Comparison of ENCODE assay signal across 18 cellular contexts in genomic region chr4:78154972-78155371, GRCh38.
DNase-seq lines count a peak whose midpoint lies in the region; ATAC-seq and TF ChIP-seq lines count a peak whose summit lies in the region.
"Had no signal": no experiment of that assay in that cellular context is flagged by ENCODE, and none has a peak within 500 bp of the region (broad histone marks: within the 10 kb centered on the region; RNA-seq: fewer than 3 reads in every experiment).

No MANE protein-coding gene starts in this region.

- H3K9me2 ChIP-seq in SK-N-SH: no peaks in the 10 kb centered on the region

- no peaks in the 10 kb centered on the region for H3K36me3 ChIP-seq in SK-N-SH (replicated peaks in 1 of 2; ENCODE audit: control insufficient read depth in 1 of 2, insufficient read depth in 2 of 2, low read length in 1 of 2)
- no peaks in the 10 kb centered on the region for H3K36me3 ChIP-seq in CD8-positive, alpha-beta T cell (ENCODE audit: insufficient read depth, low read length)
- H3K36me3 ChIP-seq: BLaER1 had no signal

- H3K79me2 ChIP-seq in SK-N-SH (ENCODE audit: insufficient read depth): no peaks in the 10 kb centered on the region

- no peaks in the 10 kb centered on the region for H4K20me1 ChIP-seq in SK-N-SH (ENCODE audit: insufficient read depth)
- H4K20me1 ChIP-seq: BLaER1 had no signal

- H3K9me3 Mint-ChIP-seq in nephron: peaks cover 2% of the 10 kb centered on the region
- no peaks in the 10 kb centered on the region for H3K9me3 Mint-ChIP-seq in CD8-positive, alpha-beta T cell

- CTCF ChIA-PET in SK-N-SH (lab: Yijun Ruan, JAX): interaction anchor here (0.6 to 1.5 kb wide), 3 partner anchors 11 to 96 kb away, joined by 3 read pairs; no protein-coding TSS in a partner anchor
- CTCF ChIA-PET in CD8-positive, alpha-beta T cell (lab: Charles Lee): no interaction called here

- no peak for TF ChIP-seq RAD21 in SK-N-SH (IDR thresholded peaks at IDR 0.05; ENCODE audit: low read length)
- no peak for TF ChIP-seq RAD21 in Ishikawa (IDR thresholded peaks at IDR 0.05; ENCODE audit: low read depth)

- H3K9ac ChIP-seq in SK-N-SH: no peak overlapping the region
- H3K9ac ChIP-seq: BLaER1, GM23248 had no signal

- POLR2A ChIA-PET in SK-N-SH (lab: Yijun Ruan, JAX): interaction anchor here (0.6 kb wide), 1 partner anchor 287 kb away, joined by 3 read pairs; no protein-coding TSS in a partner anchor
- POLR2A ChIA-PET in CD8-positive, alpha-beta T cell (lab: Charles Lee): no interaction called here

- H3K27me3 ChIP-seq in SK-N-SH (ENCODE audit: insufficient read depth): no peaks in the 10 kb centered on the region
- no peaks in the 10 kb centered on the region for H3K27me3 ChIP-seq in CD8-positive, alpha-beta T cell (ENCODE audit: insufficient read depth, low read length)
- H3K27me3 ChIP-seq: BLaER1 had no signal

- intact Hi-C loops in CD8-positive, alpha-beta T cell (cut with DNase I, micrococcal nuclease): no loop called here

- 89% methylated on average over 1 of the region's 1 CpG for WGBS in SK-N-SH (ENCODE audit: low lambda C conversion rate)

- ATAC-seq in SK-N-SH treated with all-trans-retinoic acid at 6 μM for 48 hours (no peak), GM21786 (IDR thresholded peaks at IDR 0.05; ENCODE audit: unreplicated experiment) (no peak), GM18858 (IDR thresholded peaks at IDR 0.05; ENCODE audit: unreplicated experiment) (no peak)
- no peak for ATAC-seq in CD8-positive, alpha-beta T cell

- H3K4me1 ChIP-seq in SK-N-SH (ENCODE audit: control insufficient read depth in 1 of 2, insufficient read depth in 2 of 2, low read depth in 1 of 2, low read length in 1 of 2): no peaks in the 10 kb centered on the region; a peak in 2 of 4 replicates
- H3K4me1 ChIP-seq in CD8-positive, alpha-beta T cell (ENCODE audit: insufficient read depth, low read length): no peaks in the 10 kb centered on the region

- peaks cover 58% of the 10 kb centered on the region for H3K4me1 Mint-ChIP-seq in nephron
- H3K4me1 Mint-ChIP-seq in CD8-positive, alpha-beta T cell (ENCODE audit: low read depth): no peaks in the 10 kb centered on the region
- H3K4me1 Mint-ChIP-seq: CD14-positive monocyte; CD4-positive, alpha-beta memory T cell had no signal

- H3K4me3 ChIP-seq in SK-N-SH (ENCODE audit: low read depth in 2 of 2, low read length in 1 of 2): no peak overlapping the region
- H3K4me3 ChIP-seq in CD8-positive, alpha-beta T cell (ENCODE audit: low read depth, low read length): no peak overlapping the region
- H3K4me3 ChIP-seq: BLaER1, GM23248 had no signal

- H3K9me3 ChIP-seq in SK-N-SH: no peaks in the 10 kb centered on the region
- H3K9me3 ChIP-seq in CD8-positive, alpha-beta T cell (ENCODE audit: low read length): no peaks in the 10 kb centered on the region
- H3K9me3 ChIP-seq: BLaER1 had no signal

- TF ChIP-seq EP300 in SK-N-SH (IDR thresholded peaks at IDR 0.05; ENCODE audit: borderline replicate concordance in 1 of 2, low read depth in 1 of 2, low read length in 1 of 2): no peak
- TF ChIP-seq EP300 in Ishikawa (IDR thresholded peaks at IDR 0.05; ENCODE audit: borderline replicate concordance): no peak

- H3F3A ChIP-seq in SK-N-SH (replicated peaks; ENCODE audit: insufficient read depth): no peaks in the 10 kb centered on the region

- TF ChIP-seq CTCF in SK-N-SH (IDR thresholded peaks at IDR 0.05): no peak
- TF ChIP-seq CTCF in nephron (IDR thresholded peaks at IDR 0.05; ENCODE audit: unreplicated experiment in 3 of 3): no peak
- TF ChIP-seq CTCF in CD8-positive, alpha-beta T cell (IDR thresholded peaks at IDR 0.05): no peak

- no peak overlapping the region for H3K4me2 ChIP-seq in SK-N-SH

- no peaks in the 10 kb centered on the region for H3K27me3 Mint-ChIP-seq in nephron (ENCODE audit: low read depth)
- peaks cover 14% of the 10 kb centered on the region for H3K27me3 Mint-ChIP-seq in CD8-positive, alpha-beta T cell (ENCODE audit: low read depth)

- H3K4me3 Mint-ChIP-seq in nephron: no peak overlapping the region
- H3K4me3 Mint-ChIP-seq in CD8-positive, alpha-beta T cell: no peak overlapping the region
- H3K4me3 Mint-ChIP-seq: CD14-positive monocyte; CD4-positive, alpha-beta memory T cell; IgD-negative memory B cell had no signal

- H3K36me3 Mint-ChIP-seq in nephron (ENCODE audit: low read depth): peaks cover 4% of the 10 kb centered on the region
- no peaks in the 10 kb centered on the region for H3K36me3 Mint-ChIP-seq in CD8-positive, alpha-beta T cell
- H3K36me3 Mint-ChIP-seq: CD14-positive monocyte; CD4-positive, alpha-beta memory T cell; IgD-negative memory B cell had no signal

- H2AFZ ChIP-seq in SK-N-SH (ENCODE audit: low read depth): no peak overlapping the region
- H2AFZ ChIP-seq: GM23248 had no signal

- H3K27ac ChIP-seq in SK-N-SH (ENCODE audit: low read depth in 2 of 2, low read length in 1 of 2): no peak overlapping the region
- H3K27ac ChIP-seq in CD8-positive, alpha-beta T cell (ENCODE audit: low read depth, low read length): no peak overlapping the region
- H3K27ac ChIP-seq: 22Rv1, BLaER1, GM23248 had no signal

- no peak for DNase-seq in SK-N-SH
- DNase-seq in CD8-positive, alpha-beta T cell: no peak
- DNase-seq: Calu3; CD4-positive, alpha-beta memory T cell; DMS79 treated with DMSO at 0.1 percent for 48 hours; GF-D8; GM23248; HCEC 1CT; KG1 had no signal

- H3K27ac Mint-ChIP-seq in nephron: peak overlapping the region; percentile 56 to 84 (median 69)
- no peak overlapping the region for H3K27ac Mint-ChIP-seq in CD8-positive, alpha-beta T cell
- H3K27ac Mint-ChIP-seq: CD14-positive monocyte; CD4-positive, alpha-beta memory T cell; IgD-negative memory B cell had no signal

TF ChIP-seq in SK-N-SH, 30 proteins besides CTCF, POLR2A, EP300 and RAD21 (continues in another document):
- TF ChIP-seq TAF1 (IDR thresholded peaks at IDR 0.05; ENCODE audit: borderline replicate concordance, low read depth, low read length): no peak

TF ChIP-seq in SK-N-SH treated with all-trans-retinoic acid at 6 μM for 48 hours, 23 proteins besides CTCF, POLR2A, EP300 and RAD21 (continues in another document):
- TF ChIP-seq CREB5 (CRISPR knock-in tag; IDR thresholded peaks at IDR 0.05; ENCODE audit: low read depth): no peak
- no peak for TF ChIP-seq ZNF8 (CRISPR knock-in tag; IDR thresholded peaks at IDR 0.05)
- TF ChIP-seq ZFP30 (CRISPR knock-in tag; IDR thresholded peaks at IDR 0.05): no peak
- no peak for TF ChIP-seq CSRNP3 (CRISPR knock-in tag; IDR thresholded peaks at IDR 0.05)
- no peak for TF ChIP-seq ZNF70 (CRISPR knock-in tag; IDR thresholded peaks at IDR 0.05)
- no peak for TF ChIP-seq ZC3H10 (CRISPR knock-in tag; IDR thresholded peaks at IDR 0.05)

TF ChIP-seq in Ishikawa, 13 proteins besides CTCF, POLR2A, EP300 and RAD21:
- TF ChIP-seq REST (IDR thresholded peaks at IDR 0.05; ENCODE audit: low read depth): peak; percentile 59; the same call in 1 of the 2 replicates
- TF ChIP-seq CEBPB (IDR thresholded peaks at IDR 0.05): no peak
